In the genomic region with DNA sequence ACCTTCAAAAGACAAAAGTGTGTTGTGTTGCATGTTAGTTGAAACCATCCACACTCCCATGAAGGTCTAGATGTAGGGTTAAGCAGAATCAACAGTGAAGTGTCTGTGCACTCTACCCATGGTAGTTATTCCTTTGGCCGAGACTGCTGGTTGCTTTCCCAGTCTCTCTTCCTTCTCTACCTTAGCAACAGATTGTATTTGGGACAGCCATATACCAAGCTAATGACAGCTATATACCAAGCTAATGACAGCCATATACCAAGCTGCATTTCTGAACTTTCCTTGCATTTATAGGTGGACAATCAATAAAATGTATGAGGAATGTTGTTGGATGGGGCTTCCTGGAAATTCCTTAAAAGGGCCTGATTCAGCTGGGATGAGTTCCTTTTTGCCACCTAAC, we compare ENCODE assay signal across 20 cellular contexts.
DNase-seq lines count a peak whose midpoint lies in the region; ATAC-seq, FAIRE-seq and TF ChIP-seq lines count a peak whose summit lies in the region.
"Had no signal": no experiment of that assay in that cellular context is flagged by ENCODE, and none has a peak within 500 bp of the region (broad histone marks: within the 10 kb centered on the region; RNA-seq: fewer than 3 reads in every experiment).

No MANE protein-coding gene starts in this region.

- no peaks in the 10 kb centered on the region for H3K9me3 ChIP-seq in HEK293 (ENCODE audit: control insufficient read depth, insufficient read depth, low read depth, low read length)
- no peaks in the 10 kb centered on the region for H3K9me3 ChIP-seq in mucosa of descending colon
- H3K9me3 ChIP-seq: A549, HAP-1 had no signal

- H3K4me3 ChIP-seq in GM12865 (ENCODE audit: low read depth, low read length) (no peak overlapping the region), HEK293 (ENCODE audit: low read depth, low read length) (no peak overlapping the region), mucosa of descending colon (no peak overlapping the region)
- H3K4me3 ChIP-seq: A549, GM12878, HAP-1 had no signal

- POLR2A ChIA-PET in HEK293 (lab: Yijun Ruan, JAX), result no interaction called here

- no peak for DNase-seq in GM12865 (ENCODE audit: low read depth)
- no peak for DNase-seq in GM18507 (ENCODE audit: extremely low spot score, insufficient read length, low read depth)
- DNase-seq in mucosa of descending colon, result peak in 1 of 3 donors; percentile 10
- no peak for DNase-seq in T-helper 1 cell
- DNase-seq in ACHN, result no peak
- no peak for DNase-seq in hepatic stellate cell (ENCODE audit: low spot score)
- DNase-seq: 8988T; C1 segment of cervical spinal cord; Calu3; CD4-positive, alpha-beta memory T cell; COR-L47; DMS53; DND-41; GOT3 had no signal

- in situ Hi-C loops in ACHN (cut with HindIII; ENCODE audit: low pct_ligation_motif_present, low pct_unique_long_range_greater_than_20kb, low sequenced_read_pairs), result no loop called here

- TF ChIP-seq CTCF in GM12865 (IDR thresholded peaks at IDR 0.05; ENCODE audit: insufficient read depth, low read depth, low read length, missing control alignments) (peak; percentile 1), HEK293 (tag by site-specific recombination; IDR thresholded peaks at IDR 0.05) (no peak), mucosa of descending colon (IDR thresholded peaks at IDR 0.05) (no peak)

- H3K4me1 ChIP-seq in HEK293 (ENCODE audit: control insufficient read depth, insufficient read depth, low read length) (no peaks in the 10 kb centered on the region), mucosa of descending colon (ENCODE audit: low read depth) (no peaks in the 10 kb centered on the region)
- H3K4me1 ChIP-seq: A549 had no signal

- no peak overlapping the region for H3K27ac ChIP-seq in HEK293 (ENCODE audit: extremely low read depth, low read depth, low read length)
- H3K27ac ChIP-seq: A549 had no signal

- FAIRE-seq in GM18507 (lab: Jason Lieb, UNC), result peak; percentile 9
- FAIRE-seq: A549, G401.6, GM12878, H54 had no signal

- CTCF ChIA-PET in HEK293 (lab: Yijun Ruan, JAX), result no interaction called here

- H3K36me3 ChIP-seq in HEK293 (ENCODE audit: control insufficient read depth in 2 of 2, insufficient read depth in 1 of 2, low read length in 2 of 2) (no peaks in the 10 kb centered on the region), mucosa of descending colon (ENCODE audit: low read depth) (no peaks in the 10 kb centered on the region)
- H3K36me3 ChIP-seq: HAP-1 had no signal

- intact Hi-C loops in mucosa of descending colon (cut with DNase I, micrococcal nuclease), result no loop called here

- ATAC-seq in mucosa of descending colon, result peak; percentile 79
- ATAC-seq: A549, GM12878 had no signal

TF ChIP-seq in HEK293, 187 proteins besides CTCF, POLR2A, EP300 and RAD21:
- TF ChIP-seq, protein P1, sequence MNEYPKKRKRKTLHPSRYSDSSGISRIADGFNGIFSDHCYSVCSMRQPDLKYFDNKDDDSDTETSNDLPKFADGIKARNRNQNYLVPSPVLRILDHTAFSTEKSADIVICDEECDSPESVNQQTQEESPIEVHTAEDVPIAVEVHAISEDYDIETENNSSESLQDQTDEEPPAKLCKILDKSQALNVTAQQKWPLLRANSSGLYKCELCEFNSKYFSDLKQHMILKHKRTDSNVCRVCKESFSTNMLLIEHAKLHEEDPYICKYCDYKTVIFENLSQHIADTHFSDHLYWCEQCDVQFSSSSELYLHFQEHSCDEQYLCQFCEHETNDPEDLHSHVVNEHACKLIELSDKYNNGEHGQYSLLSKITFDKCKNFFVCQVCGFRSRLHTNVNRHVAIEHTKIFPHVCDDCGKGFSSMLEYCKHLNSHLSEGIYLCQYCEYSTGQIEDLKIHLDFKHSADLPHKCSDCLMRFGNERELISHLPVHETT (tag by site-specific recombination; IDR thresholded peaks at IDR 0.05), result no peak
- TF ChIP-seq ZNF416 (tag by site-specific recombination; IDR thresholded peaks at IDR 0.05) (no peak), ZNF23 (tag by site-specific recombination; IDR thresholded peaks at IDR 0.05; ENCODE audit: borderline replicate concordance) (no peak), ZNF211 (tag by site-specific recombination; IDR thresholded peaks at IDR 0.05; ENCODE audit: low read depth) (peak; percentile 80), OVOL3 (tag by site-specific recombination; IDR thresholded peaks at IDR 0.05) (no peak)
